ENCODE assay signal across 8 cellular contexts in the genomic region with DNA sequence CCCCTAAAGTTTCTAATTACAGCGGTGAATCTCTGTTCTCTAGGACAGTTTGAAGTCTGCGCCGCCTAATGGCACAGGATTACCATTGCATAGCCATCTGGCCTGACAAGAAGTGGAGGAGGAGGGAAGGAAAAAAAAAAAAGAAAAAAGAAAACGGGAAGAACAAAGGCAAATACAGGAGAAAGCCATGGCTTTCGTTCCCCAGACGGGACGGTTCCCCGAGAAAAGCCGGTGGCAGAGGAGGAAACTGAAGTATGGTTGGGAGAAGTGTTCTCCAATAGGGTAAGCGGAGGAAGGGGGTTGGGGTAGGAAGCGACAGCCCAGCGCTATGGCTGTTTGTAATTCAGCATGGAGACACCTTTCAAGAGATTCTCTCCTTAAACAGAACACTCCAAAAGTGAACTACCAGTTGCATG.
DNase-seq lines count a peak whose midpoint lies in the region; ATAC-seq and TF ChIP-seq lines count a peak whose summit lies in the region.

No MANE protein-coding gene starts in this region.

- ATAC-seq in GM18867 (IDR thresholded peaks at IDR 0.05; ENCODE audit: unreplicated experiment) (peak; percentile 60), HG03097 (IDR thresholded peaks at IDR 0.05; ENCODE audit: low FRiP score, unreplicated experiment) (peak; percentile 45), heart left ventricle (peak; percentile 54 to 83 (median 76))

- H3K4me1 Mint-ChIP-seq in activated naive CD4-positive, alpha-beta T cell treated with anti-CD3 and anti-CD28 coated beads, Interleukin-2, amount 50 U/mL, for 24 hours, result peaks cover 8% of the 10 kb centered on the region

- H3K4me3 ChIP-seq in BJ (ENCODE audit: low read depth, low read length), result peak overlapping the region; percentile 54
- peak overlapping the region; percentile 23 to 73 (median 54) for H3K4me3 ChIP-seq in heart left ventricle
- peak overlapping the region; percentile 46 for H3K4me3 ChIP-seq in ovary

- H3K27me3 Mint-ChIP-seq in activated naive CD4-positive, alpha-beta T cell treated with anti-CD3 and anti-CD28 coated beads, Interleukin-2, amount 50 U/mL, for 24 hours, result no peaks in the 10 kb centered on the region

- H3K36me3 ChIP-seq in BJ (ENCODE audit: control insufficient read depth, insufficient read depth, low read length) (no peaks in the 10 kb centered on the region), heart left ventricle (no peaks in the 10 kb centered on the region), ovary (no peaks in the 10 kb centered on the region)

- DNase-seq in BJ (ENCODE audit: low read depth) (no peak), NOMO-1 treated with DMSO at 0.1 percent for 48 hours (lab: John Stamatoyannopoulos, UW; ENCODE audit: unreplicated experiment) (peak; percentile 21), heart left ventricle (peak in 3 of 5 donors; percentile 18 to 23 (median 23)), ovary (peak in 4 of 5 donors; percentile 23 to 42 (median 34)), NK-92 (lab: John Stamatoyannopoulos, UW; ENCODE audit: unreplicated experiment) (no peak)

- intact Hi-C loops in heart left ventricle (cut with DNase I) (loop anchor here in 2 of 10 donors (2.0 to 10.0 kb wide), 3 partner anchors 256 to 312 kb away; a partner anchor contains a TSS), ovary (cut with DNase I) (no loop called here)

- no peaks in the 10 kb centered on the region for H3K36me3 Mint-ChIP-seq in activated naive CD4-positive, alpha-beta T cell treated with anti-CD3 and anti-CD28 coated beads, Interleukin-2, amount 50 U/mL, for 24 hours

- H3K27me3 ChIP-seq in BJ (ENCODE audit: control insufficient read depth, insufficient read depth, low read length) (no peaks in the 10 kb centered on the region), heart left ventricle (peaks cover 0 to 22% (median 0%) of the 10 kb centered on the region in 9 donors), ovary (no peaks in the 10 kb centered on the region)

- TF ChIP-seq CTCF in BJ (IDR thresholded peaks at IDR 0.05; ENCODE audit: insufficient read depth, low read depth, low read length), result peak; percentile 68
- peak; percentile 19 to 57 (median 44) for TF ChIP-seq CTCF in heart left ventricle (IDR thresholded peaks at IDR 0.05)
- TF ChIP-seq CTCF in ovary (IDR thresholded peaks at IDR 0.05), result peak in 1 of 3 donors; percentile 11

- CTCF ChIA-PET in BJ (lab: Yijun Ruan, JAX), result interaction anchor here (0.7 kb wide), 1 partner anchor 422 kb away, joined by 3 read pairs; no protein-coding TSS in a partner anchor

- H3K9me3 ChIP-seq in heart left ventricle (no peaks in the 10 kb centered on the region), ovary (no peaks in the 10 kb centered on the region)

- POLR2A ChIA-PET in BJ (lab: Charles Lee), result no interaction called here

- H3K27ac ChIP-seq in heart left ventricle, result peak overlapping the region in 10 of 12 donors; percentile 7 to 66 (median 40)
- peak overlapping the region in 1 of 2 donors; percentile 42 for H3K27ac ChIP-seq in ovary

- no peak for TF ChIP-seq EP300 in ovary (IDR thresholded peaks at IDR 0.05)

- WGBS in heart left ventricle, 4 donors, result 0 to 21% (median 10%) methylated on average over 12 of the region's 12 CpGs
- 17 to 19% (median 17%) methylated on average over 12 of the region's 12 CpGs for WGBS in ovary, 3 donors

- peak overlapping the region; percentile 90 for H3K4me3 Mint-ChIP-seq in activated naive CD4-positive, alpha-beta T cell treated with anti-CD3 and anti-CD28 coated beads, Interleukin-2, amount 50 U/mL, for 24 hours

- no peak overlapping the region for H3K27ac Mint-ChIP-seq in activated naive CD4-positive, alpha-beta T cell treated with anti-CD3 and anti-CD28 coated beads, Interleukin-2, amount 50 U/mL, for 24 hours

- H3K4me1 ChIP-seq in heart left ventricle, result peaks cover 0 to 7% (median 0%) of the 10 kb centered on the region in 12 donors
- no peaks in the 10 kb centered on the region for H3K4me1 ChIP-seq in ovary (ENCODE audit: insufficient read depth)

- TF ChIP-seq POLR2A in heart left ventricle (IDR thresholded peaks at IDR 0.05) (no peak), ovary (IDR thresholded peaks at IDR 0.05) (no peak)

- no peaks in the 10 kb centered on the region for H3K9me3 Mint-ChIP-seq in activated naive CD4-positive, alpha-beta T cell treated with anti-CD3 and anti-CD28 coated beads, Interleukin-2, amount 50 U/mL, for 24 hours

Comparison
In these comparisons a context has a peak if more than half of its experiments do, and no peak if none do; other contexts are left out.
1. DNase-seq: peak in NOMO-1 treated with DMSO at 0.1 percent for 48 hours (single experiment), heart left ventricle (3 of 5) and ovary (4 of 5); none in BJ (single experiment) and NK-92 (single experiment).
2. Peak in every context shown above with its lines, with median percentiles within 50 percentile points of each other: H3K4me3 ChIP-seq and ATAC-seq.